24 cellular contexts compared by ENCODE assay signal in genomic region chr19:34598217-34599155, GRCh38.
DNase-seq lines count a peak whose midpoint lies in the region; ATAC-seq, FAIRE-seq and TF ChIP-seq lines count a peak whose summit lies in the region.
"Had no signal": no experiment of that assay in that cellular context is flagged by ENCODE, and none has a peak within 500 bp of the region (broad histone marks: within the 10 kb centered on the region; RNA-seq: fewer than 3 reads in every experiment).

No MANE protein-coding gene starts in this region.

- intact Hi-C loops in body of pancreas (cut with DNase I), result no loop called here
- intact Hi-C loops in right cardiac atrium (cut with DNase I), result no loop called here
- intact Hi-C loops in pancreas (cut with DNase I), result no loop called here
- intact Hi-C loops in Calu3 (cut with micrococcal nuclease; ENCODE audit: unreplicated experiment), result no loop called here
- intact Hi-C loops in adrenal gland (cut with DNase I), result no loop called here

- H3K4me1 ChIP-seq in body of pancreas (peaks cover 35% of the 10 kb centered on the region), right cardiac atrium (ENCODE audit: control insufficient read depth, insufficient read depth, low read length) (no peaks in the 10 kb centered on the region), pancreas (peaks cover 0 to 25% (median 3%) of the 10 kb centered on the region in 3 donors), adrenal gland (replicated peaks in 1 of 2) (no peaks in the 10 kb centered on the region)
- H3K4me1 ChIP-seq: A549, HAP-1 had no signal

- H3K36me3 ChIP-seq in body of pancreas (replicated peaks in 1 of 2; ENCODE audit: insufficient read depth in 1 of 2, low read depth in 2 of 2) (no peaks in the 10 kb centered on the region), pancreas (no peaks in the 10 kb centered on the region), adrenal gland (replicated peaks in 1 of 2) (no peaks in the 10 kb centered on the region)
- H3K36me3 ChIP-seq: HAP-1 had no signal

- H3K27me3 Mint-ChIP-seq in Calu3 (ENCODE audit: unreplicated experiment), result peaks cover 13% of the 10 kb centered on the region
- H3K27me3 Mint-ChIP-seq: CD4-positive, alpha-beta memory T cell had no signal

- no peak for TF ChIP-seq CTCF in body of pancreas (IDR thresholded peaks at IDR 0.05)
- no peak for TF ChIP-seq CTCF in pancreas (IDR thresholded peaks at IDR 0.05)
- TF ChIP-seq CTCF in Calu3 (IDR thresholded peaks at IDR 0.05; ENCODE audit: unreplicated experiment), result no peak
- no peak for TF ChIP-seq CTCF in adrenal gland (IDR thresholded peaks at IDR 0.05)

- no peaks in the 10 kb centered on the region for H3K4me1 Mint-ChIP-seq in Calu3 (ENCODE audit: low read depth, unreplicated experiment)
- H3K4me1 Mint-ChIP-seq: CD4-positive, alpha-beta memory T cell had no signal

- H3K9me3 ChIP-seq in body of pancreas, result no peaks in the 10 kb centered on the region
- no peaks in the 10 kb centered on the region for H3K9me3 ChIP-seq in right cardiac atrium (ENCODE audit: control insufficient read depth, low read length)
- H3K9me3 ChIP-seq in pancreas, result no peaks in the 10 kb centered on the region
- no peaks in the 10 kb centered on the region for H3K9me3 ChIP-seq in adrenal gland (replicated peaks in 1 of 3)
- H3K9me3 ChIP-seq: HAP-1, SK-N-SH had no signal

- BruUV-seq in Calu3 (replicated peaks; lab: Mats Ljungman, UMichigan), result no TSS peak

- peak; percentile 5 for DNase-seq in H4 (ENCODE audit: low spot score)
- peak; percentile 54 to 82 (median 60) for DNase-seq in body of pancreas
- peak in 2 of 3 donors; percentile 54 to 65 for DNase-seq in right cardiac atrium
- peak; percentile 58 to 86 (median 70) for DNase-seq in pancreas
- no peak for DNase-seq in Calu3
- no peak for DNase-seq in adrenal gland
- DNase-seq: CD4-positive, alpha-beta memory T cell; COR-L47; KBM-7; MV-4-11; NCI-H1105; NCI-H146; NCI-H1930; NCI-H2107; NCI-H446 treated with DMSO at 0.1 percent for 48 hours; NCI-H526; SK-N-SH; SW 1271 had no signal

- H3K27ac ChIP-seq in body of pancreas (peak overlapping the region in 1 of 4 donors; percentile 50), right cardiac atrium (ENCODE audit: low read length) (no peak overlapping the region), pancreas (no peak overlapping the region), adrenal gland (no peak overlapping the region)
- H3K27ac ChIP-seq: A549 had no signal

- no peak for FAIRE-seq in pancreas (lab: Jason Lieb, UNC)
- FAIRE-seq: A549, G401.6, HTR-8/SVneo had no signal

- H3K27me3 ChIP-seq in body of pancreas (no peaks in the 10 kb centered on the region), right cardiac atrium (ENCODE audit: control insufficient read depth, insufficient read depth) (no peaks in the 10 kb centered on the region), pancreas (no peaks in the 10 kb centered on the region), adrenal gland (no peaks in the 10 kb centered on the region)

- H3K27ac Mint-ChIP-seq in Calu3 (ENCODE audit: unreplicated experiment), result no peak overlapping the region
- H3K27ac Mint-ChIP-seq: CD4-positive, alpha-beta memory T cell had no signal

- 52 to 61% methylated on average over 7 to 9 of the region's 9 CpGs for WGBS in body of pancreas, 2 donors
- 77% methylated on average over 9 of the region's 9 CpGs for WGBS in right cardiac atrium
- 55 to 58% methylated on average over 9 of the region's 9 CpGs for WGBS in pancreas, 2 donors
- 66 to 79% (median 76%) methylated on average over 6 to 9 of the region's 9 CpGs for WGBS in adrenal gland, 4 donors

- H3K36me3 Mint-ChIP-seq in Calu3 (ENCODE audit: insufficient read depth, unreplicated experiment), result no peaks in the 10 kb centered on the region
- H3K36me3 Mint-ChIP-seq: CD4-positive, alpha-beta memory T cell had no signal

- ATAC-seq in body of pancreas (peak; percentile 52), right cardiac atrium (peak in 1 of 2 donors; percentile 12), pancreas (peak; percentile 55 to 80 (median 69)), GM18858 (IDR thresholded peaks at IDR 0.05; ENCODE audit: unreplicated experiment) (no peak)
- ATAC-seq: A549, Panc1 had no signal

- H3K4me3 ChIP-seq in body of pancreas, result no peak overlapping the region
- H3K4me3 ChIP-seq in right cardiac atrium (ENCODE audit: low read length), result no peak overlapping the region
- no peak overlapping the region for H3K4me3 ChIP-seq in pancreas
- H3K4me3 ChIP-seq in adrenal gland, result no peak overlapping the region
- H3K4me3 ChIP-seq: A549, HAP-1 had no signal

- TF ChIP-seq POLR2A in body of pancreas (IDR thresholded peaks at IDR 0.05) (no peak), adrenal gland (IDR thresholded peaks at IDR 0.05) (no peak)

- no peaks in the 10 kb centered on the region for H3K9me3 Mint-ChIP-seq in Calu3 (ENCODE audit: low read depth, unreplicated experiment)

- CTCF ChIA-PET in Calu3 (lab: Charles Lee), result no interaction called here

- H3K4me3 Mint-ChIP-seq in Calu3 (ENCODE audit: low read depth, unreplicated experiment), result no peak overlapping the region
- H3K4me3 Mint-ChIP-seq: CD4-positive, alpha-beta memory T cell had no signal

Comparison
In these comparisons a context has a peak if more than half of its experiments do, and no peak if none do; other contexts are left out.
1. DNase-seq: peak in H4 (single experiment), body of pancreas (4 of 4), right cardiac atrium (2 of 3) and pancreas (6 of 6); none in Calu3 (single experiment) and adrenal gland (0 of 7).